22 cellular contexts compared by ENCODE assay signal in genomic region chr15:98957655-98958054, GRCh38. TPM values are rescaled to one million over a fixed set of nuclear protein-coding genes. Genes with fewer than 3 reads are reported as not detected.
"Had no signal": no experiment of that assay in that cellular context is flagged by ENCODE, and none has a peak within 500 bp of the region (broad histone marks: within the 10 kb centered on the region; RNA-seq: fewer than 3 reads in every experiment).

No MANE protein-coding gene starts in this region.

- H3K27ac ChIP-seq: colonic mucosa, pancreas, suprapubic skin had no signal

- ATAC-seq: activated CD4-positive, CD25-positive, alpha-beta regulatory T cell treated with anti-CD3 and anti-CD28 coated beads, Interleukin-2, amount 50 U/mL, for 24 hours; activated T-cell treated with anti-CD3 and anti-CD28 coated beads, Interleukin-2, amount 50 U/mL, for 4 hours; left lung; pancreas; sciatic nerve; stimulated activated naive CD8-positive, alpha-beta T cell treated with anti-CD3 and anti-CD28 coated beads, Interleukin-15, amount 100 ng/mL, for 72 hours had no signal

- H3K9me3 ChIP-seq: colonic mucosa, pancreas had no signal

- H3K27me3 ChIP-seq: colonic mucosa, left lung, pancreas, suprapubic skin had no signal

- H3K27ac Mint-ChIP-seq: activated CD4-positive, alpha-beta T cell treated with anti-CD3 and anti-CD28 coated beads, Interleukin-2, amount 10 ng/mL, durations not matched to agents 7 days and 5 days; activated naive CD4-positive, alpha-beta T cell treated with anti-CD3 and anti-CD28 coated beads for 36 hours had no signal

- FAIRE-seq: frontal cortex, pancreas had no signal

- H3K4me3 Mint-ChIP-seq: activated CD4-positive, alpha-beta T cell treated with anti-CD3 and anti-CD28 coated beads, Interleukin-2, amount 10 ng/mL, durations not matched to agents 7 days and 5 days; activated naive CD4-positive, alpha-beta T cell treated with anti-CD3 and anti-CD28 coated beads for 36 hours; activated T-cell treated with anti-CD3 and anti-CD28 coated beads, Interleukin-2, amount 50 U/mL, for 4 hours; brain; endodermal cell; stimulated activated naive CD8-positive, alpha-beta T cell treated with anti-CD3 and anti-CD28 coated beads, Interleukin-15, amount 100 ng/mL, for 72 hours had no signal

- H3K36me3 ChIP-seq: colonic mucosa had no signal

- DNase-seq: activated CD4-positive, alpha-beta T cell treated with anti-CD3 and anti-CD28 coated beads, Interleukin-2, amount 10 ng/mL, durations not matched to agents 7 days and 5 days; activated CD8-positive, alpha-beta memory T cell treated with anti-CD3 and anti-CD28 coated beads, Interleukin-2, amount 50 U/mL, for 4 hours; activated naive CD4-positive, alpha-beta T cell treated with anti-CD3 and anti-CD28 coated beads for 36 hours; activated T-cell treated with anti-CD3 and anti-CD28 coated beads, Interleukin-2, amount 50 U/mL, for 4 hours; central memory CD4-positive, alpha-beta T cell; colonic mucosa; erythroblast; head of caudate nucleus; left lung; pancreas; stimulated activated CD4-positive, alpha-beta T cell treated with anti-CD3 and anti-CD28 coated beads, Interleukin-4, amount 100 ng/mL, for 1 hour; stimulated activated naive CD8-positive, alpha-beta T cell treated with anti-CD3 and anti-CD28 coated beads, Interleukin-15, amount 100 ng/mL, for 72 hours; trophoblast cell had no signal

- H3K27me3 Mint-ChIP-seq: activated CD4-positive, alpha-beta T cell treated with anti-CD3 and anti-CD28 coated beads, Interleukin-2, amount 10 ng/mL, durations not matched to agents 7 days and 5 days; brain; stimulated activated naive CD8-positive, alpha-beta T cell treated with anti-CD3 and anti-CD28 coated beads, Interleukin-15, amount 100 ng/mL, for 72 hours had no signal

- H3K4me1 ChIP-seq: colonic mucosa had no signal

- H3K4me2 ChIP-seq: smooth muscle cell had no signal

- H3K4me3 ChIP-seq: colonic mucosa, left lung, pancreas, smooth muscle cell, suprapubic skin had no signal

RNA-seq across cellular contexts. Expression of gene PGPEP1L, which starts 49.9 kb away (rescaled TPM):
- total RNA-seq: activated CD4-positive, alpha-beta T cell treated with anti-CD3 and anti-CD28 coated beads, Interleukin-2, amount 10 ng/mL, durations not matched to agents 7 days and 5 days; activated naive CD4-positive, alpha-beta T cell treated with anti-CD3 and anti-CD28 coated beads for 36 hours; activated T-cell treated with anti-CD3 and anti-CD28 coated beads, Interleukin-2, amount 50 U/mL, for 4 hours; colonic mucosa; endodermal cell; frontal cortex; left lung; lung microvascular endothelial cell; myocyte; sciatic nerve; smooth muscle cell; suprapubic skin had no signal
- polyA plus RNA-seq: smooth muscle cell had no signal
